In the genomic region with DNA sequence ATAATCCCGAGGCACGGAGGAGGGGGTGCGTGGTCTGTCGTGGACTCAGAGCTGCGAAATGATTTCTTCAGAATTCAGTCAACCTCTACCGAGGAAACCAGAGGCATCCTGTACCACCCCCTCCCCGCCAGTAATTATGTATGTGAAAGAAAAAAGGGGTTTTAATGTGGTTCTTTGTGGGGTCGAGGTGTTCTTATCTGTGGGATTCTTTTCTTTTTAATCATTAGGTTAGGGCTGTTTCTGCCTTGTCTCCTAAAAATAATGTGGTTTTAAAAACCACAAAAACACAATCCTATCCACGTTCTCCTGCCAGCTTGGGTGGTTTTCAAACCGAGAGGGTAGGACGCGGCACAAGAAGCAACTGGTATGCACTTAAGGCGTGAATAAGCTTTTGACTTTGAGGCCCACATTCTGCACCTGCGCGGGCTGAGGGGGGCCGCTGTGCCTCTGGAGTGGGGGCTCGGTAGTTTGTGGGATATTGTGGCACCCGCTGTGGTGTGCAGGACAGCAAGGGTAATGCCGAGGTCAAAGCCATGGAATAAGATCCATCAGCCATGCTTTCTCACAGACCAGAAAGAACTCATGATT, we compare ENCODE assay signal across 8 cellular contexts. TPM values are rescaled to one million over a fixed set of nuclear protein-coding genes. Genes with fewer than 3 reads are reported as not detected.
DNase-seq lines count a peak whose midpoint lies in the region; ATAC-seq and TF ChIP-seq lines count a peak whose summit lies in the region.

No MANE protein-coding gene starts in this region.

- TF ChIP-seq CTCF in heart right ventricle (IDR thresholded peaks at IDR 0.05): no peak
- TF ChIP-seq CTCF in brain (conservative IDR thresholded peaks at IDR 0.05): no peak
- TF ChIP-seq CTCF in uterus (IDR thresholded peaks at IDR 0.05): no peak
- TF ChIP-seq CTCF in transverse colon (IDR thresholded peaks at IDR 0.05): no peak

- no peak for TF ChIP-seq EP300 in transverse colon (IDR thresholded peaks at IDR 0.05; ENCODE audit: low read depth)

- WGBS in heart right ventricle, 2 donors: 58 to 59% methylated on average over 19 of the region's 19 CpGs
- 40 to 51% methylated on average over 4 to 19 of the region's 19 CpGs for WGBS in transverse colon (ENCODE audit: low coverage in 1 of 2), 2 donors

- H3K9me3 Mint-ChIP-seq in brain: peaks cover 0 to 6% (median 0%) of the 10 kb centered on the region in 5 experiments

- H3K27me3 ChIP-seq in heart right ventricle: peaks cover 0 to 46% (median 27%) of the 10 kb centered on the region in 7 donors
- H3K27me3 ChIP-seq in uterus: no peaks in the 10 kb centered on the region
- H3K27me3 ChIP-seq in transverse colon: peaks cover 57% of the 10 kb centered on the region

- no peak for TF ChIP-seq POLR2A in uterus (IDR thresholded peaks at IDR 0.05)
- TF ChIP-seq POLR2A in transverse colon (IDR thresholded peaks at IDR 0.05): no peak

- H3K9me3 ChIP-seq in heart right ventricle (no peaks in the 10 kb centered on the region), uterus (no peaks in the 10 kb centered on the region), transverse colon (no peaks in the 10 kb centered on the region)

- peaks cover 32% of the 10 kb centered on the region for H3K4me1 Mint-ChIP-seq in brain

- H3K4me1 ChIP-seq in heart right ventricle (peaks cover 0 to 26% (median 13%) of the 10 kb centered on the region in 9 donors), uterus (no peaks in the 10 kb centered on the region), transverse colon (peaks cover 0 to 15% (median 9%) of the 10 kb centered on the region in 4 donors)

- H3K27ac ChIP-seq in heart right ventricle (peak overlapping the region in 1 of 10 donors; percentile 56), uterus (peak overlapping the region; percentile 69 to 70), transverse colon (no peak overlapping the region)

- H3K4me3 Mint-ChIP-seq in brain: peak overlapping the region; percentile 79 to 85 (median 79)

- in situ Hi-C loops in transverse colon (cut with MboI; ENCODE audit: low pct_ligation_motif_present in 1 of 4, low pct_unique_long_range_greater_than_20kb in 1 of 4, low sequenced_read_pairs in 3 of 4): no loop called here

- intact Hi-C loops in heart right ventricle (cut with DNase I): loop anchor here in 1 of 10 donors (5.0 kb wide), 1 partner anchor 218 kb away; no protein-coding TSS in a partner anchor
- intact Hi-C loops in Right ventricle myocardium superior (cut with DNase I): no loop called here
- intact Hi-C loops in uterus (cut with DNase I; ENCODE audit: low total_unique reads): no loop called here
- intact Hi-C loops in transverse colon (cut with DNase I; ENCODE audit: low total_unique reads): no loop called here

- H3K36me3 Mint-ChIP-seq in brain: no peaks in the 10 kb centered on the region

- DNase-seq in heart right ventricle (no peak), Right ventricle myocardium superior (no peak), myocyte (ENCODE audit: low read depth) (peak; percentile 50), uterus (no peak), NCI-H187 treated with DMSO at 0.1 percent for 48 hours (lab: John Stamatoyannopoulos, UW) (no peak), transverse colon (no peak)
- no peak for DNase-seq in central memory CD4-positive, alpha-beta T cell

- ATAC-seq in heart right ventricle (no peak), Right ventricle myocardium superior (ENCODE audit: poor library complexity) (no peak)

- no peaks in the 10 kb centered on the region for H3K36me3 ChIP-seq in heart right ventricle
- H3K36me3 ChIP-seq in uterus: no peaks in the 10 kb centered on the region
- H3K36me3 ChIP-seq in transverse colon: no peaks in the 10 kb centered on the region

- peak overlapping the region in 1 of 5 experiments; percentile 82 for H3K27ac Mint-ChIP-seq in brain

- H3K4me3 ChIP-seq in heart right ventricle (peak overlapping the region in 9 of 10 donors; percentile 53 to 69 (median 65)), uterus (peak overlapping the region; percentile 52 to 63), transverse colon (peak overlapping the region in 2 of 4 donors; percentile 45 to 59)

- H3K27me3 Mint-ChIP-seq in brain: peaks cover 51% of the 10 kb centered on the region

RNA-seq across cellular contexts. Expression of a gene that starts 1.0 kb away (rescaled TPM):
- 10 to 100 TPM in 5 of 10 donors, 1 to 10 TPM in 5; 2.1 to 20.3 (median 9.2) TPM for total RNA-seq in heart right ventricle
- polyA plus RNA-seq in heart right ventricle: 1 to 10 TPM in 1 of 2 donors, under 1 TPM in 1; 0.62 to 6.3 TPM
- 3.7 TPM for total RNA-seq in Right ventricle myocardium superior
- 1.2 TPM for polyA plus RNA-seq in brain (ENCODE audit: insufficient read depth, low read depth, low replicate concordance)
- 0.24 and 2.2 TPM in 2 replicates for total RNA-seq in myocyte
- polyA plus RNA-seq in myocyte (2012): 0.05 TPM
- 10 to 100 TPM in 3 of 4 donors, 1 to 10 TPM in 1; 6.2 to 28.5 (median 18.4) TPM for total RNA-seq in uterus
- under 1 TPM in 2 of 4 donors, not detected in 2; 0.32 to 0.96 TPM for total RNA-seq in transverse colon

Comparison
In these comparisons a context has a peak if more than half of its experiments do, and no peak if none do; other contexts are left out.
1. H3K27ac ChIP-seq: peak in uterus (2 of 2); none in transverse colon (0 of 4).